8 cellular contexts compared by ENCODE assay signal in the genomic region with DNA sequence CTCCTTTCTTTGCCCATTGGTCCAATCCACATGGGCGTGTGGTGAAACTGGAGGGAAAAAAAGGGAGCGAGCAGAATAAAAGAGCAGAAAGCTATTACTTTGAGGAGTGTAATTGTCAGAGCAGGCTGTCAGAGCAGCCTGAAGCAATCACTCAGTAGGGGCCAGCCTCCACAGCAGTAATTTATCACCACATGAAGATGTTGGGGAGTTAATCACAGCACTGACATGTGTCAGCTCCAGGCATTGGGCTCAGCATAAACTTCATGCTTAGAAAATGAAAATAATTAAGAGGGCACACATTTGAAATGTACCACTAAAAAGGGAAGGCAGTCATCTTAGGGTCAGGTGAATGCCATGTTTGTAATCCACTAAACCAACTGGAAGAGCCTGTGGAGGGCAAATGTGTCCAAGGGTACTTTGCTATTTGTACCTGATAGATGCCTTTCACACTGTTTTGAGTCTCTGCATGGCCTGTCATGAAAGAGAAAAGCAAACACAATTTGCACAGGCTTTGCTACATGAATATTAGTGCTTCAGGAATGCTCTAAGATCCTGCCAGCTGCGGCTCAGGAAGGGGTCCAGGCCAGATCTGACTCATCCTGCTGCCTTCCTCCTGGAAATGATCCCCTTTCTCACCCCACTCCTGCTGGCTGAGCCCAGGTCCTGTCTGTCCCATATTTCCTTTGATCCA. TPM values are rescaled to one million over a fixed set of nuclear protein-coding genes. Genes with fewer than 3 reads are reported as not detected.
DNase-seq lines count a peak whose midpoint lies in the region; ATAC-seq and TF ChIP-seq lines count a peak whose summit lies in the region.

No MANE protein-coding gene starts in this region.

- H3K4me2 ChIP-seq in H9 (ENCODE audit: insufficient read depth, insufficient read length, low read length) (no peak overlapping the region), neuronal stem cell (ENCODE audit: insufficient read depth, low read length, poor library complexity, severe bottlenecking) (no peak overlapping the region)

- H3K23ac ChIP-seq in H9 (ENCODE audit: insufficient read length, low read depth, low read length) (no peak overlapping the region), neuronal stem cell (ENCODE audit: low read depth, low read length, poor library complexity) (no peak overlapping the region)

- H2BK120ac ChIP-seq in H9 (ENCODE audit: low read depth, low read length, poor library complexity, severe bottlenecking) (no peak overlapping the region), neuronal stem cell (ENCODE audit: low read depth, low read length) (no peak overlapping the region)

- H3K9me3 Mint-ChIP-seq in H9: peaks cover 3% of the 10 kb centered on the region in 2 experiments; a peak in 2 of 5 replicates

- H3K9me3 ChIP-seq in H9 (ENCODE audit: control insufficient read depth, low read depth, low read length): no peaks in the 10 kb centered on the region
- H3K9me3 ChIP-seq in skeletal muscle tissue (ENCODE audit: control insufficient read depth in 3 of 3, low read length in 3 of 3): no peaks in the 10 kb centered on the region
- H3K9me3 ChIP-seq in neuronal stem cell (replicated peaks in 1 of 2; ENCODE audit: control insufficient read depth in 2 of 2, insufficient read depth in 1 of 2, low read depth in 1 of 2, low read length in 2 of 2): peaks cover 2 to 4% of the 10 kb centered on the region in 2 donors

- H3K4me1 ChIP-seq in H9 (ENCODE audit: insufficient read depth, low read length) (peaks cover 5% of the 10 kb centered on the region; the same call in 1 of the 2 replicates), skeletal muscle tissue (ENCODE audit: control insufficient read depth in 3 of 3, insufficient read depth in 3 of 3, low read length in 3 of 3) (peaks cover 23 to 31% (median 23%) of the 10 kb centered on the region in 3 donors), neuronal stem cell (ENCODE audit: control insufficient read depth in 2 of 2, insufficient read depth in 1 of 2, low read depth in 1 of 2, low read length in 2 of 2) (peaks cover 3 to 12% of the 10 kb centered on the region in 2 donors)

- no peak overlapping the region for H3K56ac ChIP-seq in H9 (ENCODE audit: insufficient read length, low read depth, low read length)

- DNase-seq in H9: peak; percentile 42
- DNase-seq in SHP77 treated with DMSO at 0.1 percent for 48 hours (lab: John Stamatoyannopoulos, UW): peak; percentile 61
- peak; percentile 63 for DNase-seq in fibroblast of pulmonary artery (ENCODE audit: low read depth)
- no peak for DNase-seq in globus pallidus (ENCODE audit: low spot score)
- no peak for DNase-seq in neuronal stem cell (ENCODE audit: low spot score)

- H4K5ac ChIP-seq in H9 (ENCODE audit: insufficient read length, low read depth, low read length): no peak overlapping the region

- H3K23me2 ChIP-seq in H9 (ENCODE audit: insufficient read length, low read depth, low read length, poor library complexity, severe bottlenecking): peaks cover 24% of the 10 kb centered on the region

- H3T11ph ChIP-seq in H9 (ENCODE audit: low read length): no peak overlapping the region

- H3K18ac ChIP-seq in H9 (ENCODE audit: insufficient read length, low read depth, low read length) (no peak overlapping the region), neuronal stem cell (ENCODE audit: low read length) (no peak overlapping the region)

- no peaks in the 10 kb centered on the region for H3K79me2 ChIP-seq in H9 (ENCODE audit: insufficient read depth, low read length)

- no peak overlapping the region; a peak in 1 of 5 replicates for H3K4me3 Mint-ChIP-seq in H9

- H3K4me3 ChIP-seq in fibroblast of pulmonary artery (replicated peaks; ENCODE audit: low read depth, low read length): no peak overlapping the region
- no peak overlapping the region for H3K4me3 ChIP-seq in skeletal muscle tissue (ENCODE audit: low read length in 3 of 3)
- no peak overlapping the region for H3K4me3 ChIP-seq in neuronal stem cell (ENCODE audit: low read length in 2 of 2)

- H3K27me3 ChIP-seq in H9 (ENCODE audit: insufficient read depth, low read length): peaks cover 17% of the 10 kb centered on the region
- H3K27me3 ChIP-seq in skeletal muscle tissue (ENCODE audit: control insufficient read depth in 3 of 3, insufficient read depth in 3 of 3, low read length in 3 of 3): peaks cover 9 to 19% (median 16%) of the 10 kb centered on the region in 3 donors
- peaks cover 15 to 61% (median 22%) of the 10 kb centered on the region in 3 experiments for H3K27me3 ChIP-seq in neuronal stem cell (ENCODE audit: control insufficient read depth in 3 of 3, insufficient read depth in 3 of 3, low read depth in 1 of 3, low read length in 3 of 3)

- H2BK15ac ChIP-seq in H9 (ENCODE audit: low read depth, low read length) (no peak overlapping the region), neuronal stem cell (ENCODE audit: low read length) (no peak overlapping the region)

- TF ChIP-seq CTCF in H9 (conservative IDR thresholded peaks at IDR 0.05) (no peak), fibroblast of pulmonary artery (IDR thresholded peaks at IDR 0.05; ENCODE audit: low read length, missing control alignments) (no peak)

- H3K36me3 Mint-ChIP-seq in H9 (ENCODE audit: insufficient read depth in 1 of 3, low read depth in 3 of 3): no peaks in the 10 kb centered on the region; a peak in 1 of 7 replicates

- H2AFZ ChIP-seq in H9 (ENCODE audit: low read length) (no peak overlapping the region), neuronal stem cell (ENCODE audit: low read length) (no peak overlapping the region)

- no peak for ATAC-seq in HG03520 (IDR thresholded peaks at IDR 0.05; ENCODE audit: unreplicated experiment)
- no peak for ATAC-seq in HG02588 (IDR thresholded peaks at IDR 0.05; ENCODE audit: unreplicated experiment)

- H3K79me1 ChIP-seq in H9 (ENCODE audit: insufficient read depth, low read depth, low read length, poor library complexity, severe bottlenecking): no peaks in the 10 kb centered on the region
- H3K79me1 ChIP-seq in neuronal stem cell (ENCODE audit: low read depth, low read length): no peaks in the 10 kb centered on the region

- H2AK5ac ChIP-seq in H9 (ENCODE audit: insufficient read length, low read length) (no peak overlapping the region), neuronal stem cell (ENCODE audit: low read depth, low read length) (no peak overlapping the region)

- H3K27me3 Mint-ChIP-seq in H9 (ENCODE audit: low read depth): peaks cover 33% of the 10 kb centered on the region

- H3K9ac ChIP-seq in H9 (ENCODE audit: extremely low read depth, insufficient read length, low read length): no peak overlapping the region
- peak overlapping the region in 1 of 3 donors; percentile 3 for H3K9ac ChIP-seq in skeletal muscle tissue (ENCODE audit: low read depth in 1 of 3, low read length in 3 of 3)
- H3K9ac ChIP-seq in neuronal stem cell (ENCODE audit: low read depth, low read length, poor library complexity): no peak overlapping the region

- no peak overlapping the region for H2BK20ac ChIP-seq in H9 (ENCODE audit: low read depth, low read length, poor library complexity, severe bottlenecking)

- no peaks in the 10 kb centered on the region for H4K20me1 ChIP-seq in H9 (ENCODE audit: control insufficient read depth, insufficient read depth, insufficient read length)

- no peak overlapping the region for H4K91ac ChIP-seq in H9 (ENCODE audit: insufficient read length, low read depth, low read length)
- no peak overlapping the region for H4K91ac ChIP-seq in neuronal stem cell (ENCODE audit: low read depth, low read length, poor library complexity)

- H4K8ac ChIP-seq in H9 (replicated peaks; ENCODE audit: insufficient read length, low read depth, low read length) (no peak overlapping the region), neuronal stem cell (ENCODE audit: low read depth, low read length) (no peak overlapping the region)

- WGBS in H9 (ENCODE audit: extremely low coverage, insufficient read length, low lambda C conversion rate): no CpG with 5 or more reads among the region's 3 CpGs
- WGBS in neuronal stem cell (ENCODE audit: extremely low coverage in 2 of 2, insufficient read length in 2 of 2, insufficient replicate concordance in 1 of 2), 2 donors: no CpG with 5 or more reads among the region's 3 CpGs

- H3K4me1 Mint-ChIP-seq in H9: peaks cover 34 to 37% of the 10 kb centered on the region in 2 experiments

- H2BK12ac ChIP-seq in H9 (ENCODE audit: insufficient read length, low read depth, low read length): no peak overlapping the region
- H2BK12ac ChIP-seq in neuronal stem cell (ENCODE audit: low read length): no peak overlapping the region

- H3K27ac ChIP-seq in H9 (ENCODE audit: insufficient read length, low read depth, low read length): no peak overlapping the region
- peak overlapping the region; percentile 25 for H3K27ac ChIP-seq in skeletal muscle tissue (ENCODE audit: low read depth, low read length)
- no peak overlapping the region for H3K27ac ChIP-seq in neuronal stem cell (replicated peaks; ENCODE audit: low read length)

- no peak overlapping the region for H3K14ac ChIP-seq in H9 (ENCODE audit: insufficient read depth, low read length)
- no peak overlapping the region for H3K14ac ChIP-seq in neuronal stem cell (ENCODE audit: low read length)

- no peak overlapping the region for H2BK5ac ChIP-seq in H9 (ENCODE audit: insufficient read length, low read length)
- no peak overlapping the region for H2BK5ac ChIP-seq in neuronal stem cell (ENCODE audit: low read length)

- H3K4ac ChIP-seq in H9 (ENCODE audit: low read depth, low read length): no peak overlapping the region
- H3K4ac ChIP-seq in neuronal stem cell (ENCODE audit: low read length): no peak overlapping the region

- H3K27ac Mint-ChIP-seq in H9: no peak overlapping the region

- peaks cover 0 to 4% (median 0%) of the 10 kb centered on the region in 3 donors for H3K36me3 ChIP-seq in skeletal muscle tissue (ENCODE audit: control insufficient read depth in 3 of 3, insufficient read depth in 3 of 3, low read length in 3 of 3)
- no peaks in the 10 kb centered on the region for H3K36me3 ChIP-seq in neuronal stem cell (replicated peaks in 1 of 2; ENCODE audit: control insufficient read depth in 2 of 2, insufficient read depth in 2 of 2, low read length in 2 of 2)

RNA-seq across cellular contexts. Expression of gene PTGER4, which starts 2.9 kb away (rescaled TPM):
- total RNA-seq in H9 (2021): 0.35 and 0.37 TPM in 2 replicates
- 10.4 TPM for total RNA-seq in skeletal muscle tissue
- 0.04 TPM for polyA plus RNA-seq in neuronal stem cell (2013, experiment 1 of 2)
- 0.11 TPM for polyA plus RNA-seq in neuronal stem cell (2013, experiment 2 of 2)

Comparison
In these comparisons a context has a peak if more than half of its experiments do, and no peak if none do; other contexts are left out.
1. DNase-seq: peak in H9 (single experiment), SHP77 treated with DMSO at 0.1 percent for 48 hours (single experiment) and fibroblast of pulmonary artery (single experiment); none in globus pallidus (single experiment) and neuronal stem cell (single experiment).